17 cellular contexts compared by ENCODE assay signal in the genomic region with DNA sequence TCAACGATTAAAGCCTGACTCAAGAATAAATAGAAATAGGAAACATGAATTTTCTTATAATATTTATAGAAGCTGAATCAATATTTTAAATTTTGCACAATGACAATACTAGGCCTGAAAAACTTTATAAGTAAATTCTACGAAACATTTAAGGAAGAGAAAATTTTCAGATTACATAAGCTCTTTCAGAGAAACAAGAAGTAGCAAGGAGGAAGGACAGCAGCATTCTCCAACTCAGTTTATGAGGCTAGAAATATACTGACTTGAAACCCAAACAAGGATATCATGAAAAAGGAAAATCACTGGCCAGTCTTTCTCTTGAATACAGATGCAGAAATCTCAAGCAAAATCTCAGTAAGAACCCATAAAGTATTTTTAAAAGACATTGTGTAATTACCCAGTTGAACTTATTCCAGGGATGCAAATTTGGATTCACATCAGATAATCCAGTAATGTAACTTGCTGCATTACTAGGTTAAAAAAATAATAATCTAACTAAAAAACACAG.
DNase-seq lines count a peak whose midpoint lies in the region; TF ChIP-seq lines count a peak whose summit lies in the region.
"Had no signal": no experiment of that assay in that cellular context is flagged by ENCODE, and none has a peak within 500 bp of the region (broad histone marks: within the 10 kb centered on the region; RNA-seq: fewer than 3 reads in every experiment).

No MANE protein-coding gene starts in this region.

- DNase-seq in Kasumi-1 (lab: John Stamatoyannopoulos, UW) (peak; percentile 21 to 37), NOMO-1 treated with dmso at 0.1 percent for 144 hours (lab: John Stamatoyannopoulos, UW; ENCODE audit: unreplicated experiment) (peak; percentile 32), adipocyte (ENCODE audit: low read depth) (peak; percentile 22), tibial artery (no peak), NCI-H146 treated with DMSO at 0.1 percent for 48 hours (lab: John Stamatoyannopoulos, UW; ENCODE audit: unreplicated experiment) (no peak)
- no peak for DNase-seq in activated CD4-positive, CD25-positive, alpha-beta regulatory T cell treated with anti-CD3 and anti-CD28 coated beads, Interleukin-2, amount 50 U/mL, for 72 hours
- DNase-seq: COR-L47, HFFc6, MG63, NCI-H1930, NCI-H446 treated with DMSO at 0.1 percent for 48 hours, NCI-H748 treated with DMSO at 0.1 percent for 48 hours, SHP77 treated with DMSO at 0.1 percent for 48 hours, SW 1271 had no signal

- H3K36me3 ChIP-seq in adipocyte (ENCODE audit: control insufficient read depth, insufficient read depth, low read length, severe bottlenecking) (no peaks in the 10 kb centered on the region), subcutaneous abdominal adipose tissue (ENCODE audit: control insufficient read depth in 5 of 5, insufficient read depth in 5 of 5, low read length in 5 of 5) (no peaks in the 10 kb centered on the region), tibial artery (peaks cover 7 to 13% (median 13%) of the 10 kb centered on the region in 3 donors)
- H3K36me3 ChIP-seq: MG63 had no signal

- intact Hi-C loops in tibial artery (cut with DNase I; ENCODE audit: low total_unique reads), result no loop called here

- H3K9me3 ChIP-seq in adipocyte (ENCODE audit: control insufficient read depth, low read length) (no peaks in the 10 kb centered on the region), subcutaneous abdominal adipose tissue (ENCODE audit: control insufficient read depth in 5 of 5, low read length in 5 of 5) (no peaks in the 10 kb centered on the region), tibial artery (no peaks in the 10 kb centered on the region)
- H3K9me3 ChIP-seq: MG63 had no signal

- H3K27ac ChIP-seq in subcutaneous abdominal adipose tissue (ENCODE audit: low read depth, low read length) (peak overlapping the region; percentile 6), tibial artery (no peak overlapping the region)
- H3K27ac ChIP-seq: C4-2B, KMS-11 had no signal

- H3K4me3 ChIP-seq in adipocyte (ENCODE audit: low read length), result no peak overlapping the region
- no peak overlapping the region for H3K4me3 ChIP-seq in subcutaneous abdominal adipose tissue (ENCODE audit: low read depth in 1 of 5, low read length in 5 of 5)
- H3K4me3 ChIP-seq in tibial artery, result no peak overlapping the region
- H3K4me3 ChIP-seq: MG63 had no signal

- no peak overlapping the region for H3K9ac ChIP-seq in adipocyte (ENCODE audit: low read length)
- no peak overlapping the region for H3K9ac ChIP-seq in subcutaneous abdominal adipose tissue (ENCODE audit: low read length in 5 of 5)
- H3K9ac ChIP-seq: KMS-11 had no signal

- H3K27me3 ChIP-seq in adipocyte (replicated peaks; ENCODE audit: control insufficient read depth, insufficient read depth, low read length), result no peaks in the 10 kb centered on the region
- no peaks in the 10 kb centered on the region for H3K27me3 ChIP-seq in subcutaneous abdominal adipose tissue (ENCODE audit: control insufficient read depth in 5 of 5, insufficient read depth in 4 of 5, low read length in 5 of 5)
- H3K27me3 ChIP-seq in tibial artery, result no peaks in the 10 kb centered on the region
- H3K27me3 ChIP-seq: MG63 had no signal

- TF ChIP-seq CTCF in tibial artery (IDR thresholded peaks at IDR 0.05), result no peak

- H3K4me1 ChIP-seq in adipocyte (ENCODE audit: control insufficient read depth, insufficient read depth, low read length), result peaks cover 18% of the 10 kb centered on the region
- H3K4me1 ChIP-seq in subcutaneous abdominal adipose tissue (ENCODE audit: control insufficient read depth in 5 of 5, insufficient read depth in 5 of 5, low read length in 5 of 5), result peaks cover 0 to 16% (median 8%) of the 10 kb centered on the region in 5 donors
- peaks cover 0 to 17% (median 2%) of the 10 kb centered on the region in 4 donors for H3K4me1 ChIP-seq in tibial artery

Comparison
In these comparisons a context has a peak if more than half of its experiments do, and no peak if none do; other contexts are left out.
1. DNase-seq: peak in Kasumi-1 (2 of 2), NOMO-1 treated with dmso at 0.1 percent for 144 hours (single experiment) and adipocyte (single experiment); none in tibial artery (0 of 2), NCI-H146 treated with DMSO at 0.1 percent for 48 hours (single experiment) and activated CD4-positive, CD25-positive, alpha-beta regulatory T cell treated with anti-CD3 and anti-CD28 coated beads, Interleukin-2, amount 50 U/mL, for 72 hours (single experiment).